Comparison of ENCODE assay signal across 2 cellular contexts in the genomic region with DNA sequence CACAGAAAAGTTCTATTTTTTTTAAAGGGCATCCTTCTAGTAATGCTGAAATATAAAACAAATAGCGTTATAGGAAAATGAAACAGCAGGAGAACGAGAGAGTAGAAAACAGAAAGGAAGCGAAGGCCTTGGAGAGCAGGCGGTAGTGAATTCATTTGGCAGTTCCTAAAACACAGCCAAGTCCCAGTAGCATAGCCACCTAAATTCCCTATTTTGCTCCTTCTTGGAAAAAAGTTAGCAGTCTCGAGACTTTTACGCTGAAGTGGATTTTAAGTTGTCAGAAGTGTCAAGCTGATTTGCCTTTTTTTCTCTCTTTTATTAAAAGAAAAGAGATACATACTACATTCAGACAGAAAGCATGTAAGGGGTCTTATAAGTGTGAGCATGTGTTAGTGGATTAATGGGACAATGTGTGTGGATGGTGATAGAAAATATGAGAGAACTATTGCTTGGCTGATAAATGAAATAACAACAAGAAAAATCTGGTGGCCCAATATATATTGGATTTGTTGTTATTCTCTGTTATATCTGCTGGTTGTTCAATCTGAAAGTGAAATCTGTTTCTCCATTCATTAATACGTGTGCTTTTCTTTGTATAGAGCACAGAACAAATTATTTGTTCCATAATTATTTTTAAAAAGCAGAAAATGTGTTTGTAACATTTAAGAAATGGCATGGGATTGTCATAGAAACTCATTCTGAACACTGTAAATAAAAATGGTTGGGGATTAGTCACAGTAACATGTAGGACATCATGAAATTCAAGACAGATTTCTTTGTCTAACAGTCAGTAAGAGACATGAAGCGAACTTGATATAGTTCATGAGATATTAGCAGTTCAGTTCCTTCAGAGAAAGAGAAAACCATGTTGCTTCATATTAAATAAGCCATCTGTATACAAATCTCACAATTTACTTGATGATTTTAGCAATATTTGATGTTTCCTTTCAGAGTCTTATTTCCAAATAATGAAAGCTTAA.
TF ChIP-seq lines count a peak whose summit lies in the region.

No MANE protein-coding gene starts in this region.

TF ChIP-seq in SK-N-SH treated with all-trans-retinoic acid at 6 μM for 48 hours, 23 proteins besides CTCF, POLR2A, EP300 and RAD21 (continued from another document):
- TF ChIP-seq, protein P1, sequence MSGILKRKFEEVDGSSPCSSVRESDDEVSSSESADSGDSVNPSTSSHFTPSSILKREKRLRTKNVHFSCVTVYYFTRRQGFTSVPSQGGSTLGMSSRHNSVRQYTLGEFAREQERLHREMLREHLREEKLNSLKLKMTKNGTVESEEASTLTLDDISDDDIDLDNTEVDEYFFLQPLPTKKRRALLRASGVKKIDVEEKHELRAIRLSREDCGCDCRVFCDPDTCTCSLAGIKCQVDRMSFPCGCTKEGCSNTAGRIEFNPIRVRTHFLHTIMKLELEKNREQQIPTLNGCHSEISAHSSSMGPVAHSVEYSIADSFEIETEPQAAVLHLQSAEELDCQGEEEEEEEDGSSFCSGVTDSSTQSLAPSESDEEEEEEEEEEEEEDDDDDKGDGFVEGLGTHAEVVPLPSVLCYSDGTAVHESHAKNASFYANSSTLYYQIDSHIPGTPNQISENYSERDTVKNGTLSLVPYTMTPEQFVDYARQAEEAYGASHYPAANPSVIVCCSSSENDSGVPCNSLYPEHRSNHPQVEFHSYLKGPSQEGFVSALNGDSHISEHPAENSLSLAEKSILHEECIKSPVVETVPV (CRISPR knock-in tag; IDR thresholded peaks at IDR 0.05): no peak
- TF ChIP-seq ZFP30 (CRISPR knock-in tag; IDR thresholded peaks at IDR 0.05) (no peak), ZNF70 (CRISPR knock-in tag; IDR thresholded peaks at IDR 0.05) (no peak), CSDC2 (CRISPR knock-in tag; IDR thresholded peaks at IDR 0.05) (no peak)

TF ChIP-seq in SK-N-SH, 30 proteins besides CTCF, POLR2A, EP300 and RAD21:
- TF ChIP-seq ZBTB33 (IDR thresholded peaks at IDR 0.05; ENCODE audit: borderline replicate concordance, low read depth): no peak
- TF ChIP-seq, protein P2, sequence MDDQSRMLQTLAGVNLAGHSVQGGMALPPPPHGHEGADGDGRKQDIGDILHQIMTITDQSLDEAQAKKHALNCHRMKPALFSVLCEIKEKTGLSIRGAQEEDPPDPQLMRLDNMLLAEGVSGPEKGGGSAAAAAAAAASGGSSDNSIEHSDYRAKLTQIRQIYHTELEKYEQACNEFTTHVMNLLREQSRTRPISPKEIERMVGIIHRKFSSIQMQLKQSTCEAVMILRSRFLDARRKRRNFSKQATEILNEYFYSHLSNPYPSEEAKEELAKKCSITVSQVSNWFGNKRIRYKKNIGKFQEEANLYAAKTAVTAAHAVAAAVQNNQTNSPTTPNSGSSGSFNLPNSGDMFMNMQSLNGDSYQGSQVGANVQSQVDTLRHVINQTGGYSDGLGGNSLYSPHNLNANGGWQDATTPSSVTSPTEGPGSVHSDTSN (IDR thresholded peaks at IDR 0.05): no peak
- TF ChIP-seq FOSL2 (IDR thresholded peaks at IDR 0.05; ENCODE audit: borderline replicate concordance, low read depth): no peak
- TF ChIP-seq, protein P3, sequence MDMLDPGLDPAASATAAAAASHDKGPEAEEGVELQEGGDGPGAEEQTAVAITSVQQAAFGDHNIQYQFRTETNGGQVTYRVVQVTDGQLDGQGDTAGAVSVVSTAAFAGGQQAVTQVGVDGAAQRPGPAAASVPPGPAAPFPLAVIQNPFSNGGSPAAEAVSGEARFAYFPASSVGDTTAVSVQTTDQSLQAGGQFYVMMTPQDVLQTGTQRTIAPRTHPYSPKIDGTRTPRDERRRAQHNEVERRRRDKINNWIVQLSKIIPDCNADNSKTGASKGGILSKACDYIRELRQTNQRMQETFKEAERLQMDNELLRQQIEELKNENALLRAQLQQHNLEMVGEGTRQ (IDR thresholded peaks at IDR 0.05; ENCODE audit: borderline replicate concordance, low read depth, low read length): no peak
- no peak for TF ChIP-seq CHD2 (IDR thresholded peaks at IDR 0.05; ENCODE audit: low read length, partially characterized antibody)
- no peak for TF ChIP-seq TEAD4 (IDR thresholded peaks at IDR 0.05; ENCODE audit: borderline replicate concordance, insufficient read depth)
- no peak for TF ChIP-seq MXI1 (IDR thresholded peaks at IDR 0.05; ENCODE audit: low read depth, low read length)
- TF ChIP-seq GABPA (IDR thresholded peaks at IDR 0.05; ENCODE audit: low read depth): no peak
- no peak for TF ChIP-seq SIN3A (IDR thresholded peaks at IDR 0.05; ENCODE audit: borderline replicate concordance, low read depth, low read length)
